22 cellular contexts compared by ENCODE assay signal in the genomic region with DNA sequence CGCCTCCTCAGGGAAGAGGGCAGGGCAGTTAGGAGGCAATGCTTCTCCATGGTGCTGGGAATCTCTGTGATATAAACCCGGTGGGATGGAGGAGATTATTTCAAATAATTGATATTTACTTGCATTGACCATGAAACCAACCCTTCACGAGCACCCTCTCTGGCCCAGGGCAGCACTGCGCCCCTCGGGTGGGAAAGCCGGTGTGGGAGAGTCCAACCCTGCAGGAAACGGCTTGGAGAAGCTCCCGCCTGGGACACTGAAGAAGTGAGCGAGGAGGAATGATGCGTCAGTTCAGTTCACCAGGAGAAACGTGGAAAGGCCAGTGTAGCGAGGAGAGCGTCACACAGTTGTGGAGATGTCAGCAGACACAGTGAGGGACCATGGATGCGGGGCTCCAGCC.
DNase-seq lines count a peak whose midpoint lies in the region; ATAC-seq, FAIRE-seq and TF ChIP-seq lines count a peak whose summit lies in the region.
"Had no signal": no experiment of that assay in that cellular context is flagged by ENCODE, and none has a peak within 500 bp of the region (broad histone marks: within the 10 kb centered on the region; RNA-seq: fewer than 3 reads in every experiment).

No MANE protein-coding gene starts in this region.

- no peak for FAIRE-seq in H54 (lab: Jason Lieb, UNC)
- FAIRE-seq: HepG2 had no signal

- H3K4me1 Mint-ChIP-seq in WTC11 (peaks cover 21% of the 10 kb centered on the region), osteocyte (ENCODE audit: unreplicated experiment) (peaks cover 97% of the 10 kb centered on the region), immature natural killer cell (no peaks in the 10 kb centered on the region)

- 69% methylated on average over 13 of the region's 14 CpGs for WGBS in esophagus muscularis mucosa
- WGBS in upper lobe of left lung, 2 donors = 66 to 71% methylated on average over 14 of the region's 14 CpGs

- ATAC-seq in WTC11 (peak; percentile 45), upper lobe of left lung (ENCODE audit: low FRiP score in 2 of 2) (no peak), GM18517 (IDR thresholded peaks at IDR 0.05; ENCODE audit: unreplicated experiment) (no peak)
- ATAC-seq: activated T-cell treated with anti-CD3 and anti-CD28 coated beads, Interleukin-2, amount 50 U/mL, for 4 hours; effector memory CD8-positive, alpha-beta T cell; HepG2; left colon had no signal

- TF ChIP-seq POLR2A in esophagus muscularis mucosa (IDR thresholded peaks at IDR 0.05; ENCODE audit: low read depth) = no peak
- TF ChIP-seq POLR2A in upper lobe of left lung (IDR thresholded peaks at IDR 0.05) = no peak
- TF ChIP-seq POLR2A in H54 (IDR thresholded peaks at IDR 0.05; ENCODE audit: low read depth, low read length) = no peak

- intact Hi-C loops in esophagus muscularis mucosa (cut with DNase I) = no loop called here

- no peaks in the 10 kb centered on the region for H3K27me3 ChIP-seq in esophagus muscularis mucosa
- no peaks in the 10 kb centered on the region for H3K27me3 ChIP-seq in upper lobe of left lung
- H3K27me3 ChIP-seq: MG63 had no signal

- POLR2A ChIA-PET in WTC11 (lab: Charles Lee) = no interaction called here

- H3K4me1 ChIP-seq in esophagus muscularis mucosa (peaks cover 75 to 96% (median 96%) of the 10 kb centered on the region in 4 donors), upper lobe of left lung (peaks cover 39 to 61% (median 58%) of the 10 kb centered on the region in 4 donors)

- TF ChIP-seq CTCF in WTC11 (IDR thresholded peaks at IDR 0.05) (no peak), esophagus muscularis mucosa (IDR thresholded peaks at IDR 0.05) (no peak), osteocyte (IDR thresholded peaks at IDR 0.05) (no peak), upper lobe of left lung (IDR thresholded peaks at IDR 0.05) (no peak)

- H3K36me3 ChIP-seq in esophagus muscularis mucosa (peaks cover 0 to 7% (median 2%) of the 10 kb centered on the region in 4 donors), upper lobe of left lung (no peaks in the 10 kb centered on the region)
- H3K36me3 ChIP-seq: MG63 had no signal

- H3K4me3 Mint-ChIP-seq in WTC11 (no peak overlapping the region), osteocyte (ENCODE audit: unreplicated experiment) (no peak overlapping the region), immature natural killer cell (no peak overlapping the region)
- H3K4me3 Mint-ChIP-seq: activated naive CD8-positive, alpha-beta T cell; activated T-cell treated with anti-CD3 and anti-CD28 coated beads, Interleukin-2, amount 50 U/mL, for 4 hours; B cell; effector memory CD8-positive, alpha-beta T cell had no signal

- H3K9me3 ChIP-seq in esophagus muscularis mucosa = no peaks in the 10 kb centered on the region
- H3K9me3 ChIP-seq in upper lobe of left lung = no peaks in the 10 kb centered on the region
- H3K9me3 ChIP-seq: MG63 had no signal

- no peak for TF ChIP-seq EP300 in esophagus muscularis mucosa (IDR thresholded peaks at IDR 0.05)
- no peak for TF ChIP-seq EP300 in upper lobe of left lung (IDR thresholded peaks at IDR 0.05)

- H3K36me3 Mint-ChIP-seq in WTC11 (no peaks in the 10 kb centered on the region), osteocyte (ENCODE audit: unreplicated experiment) (peaks cover 42% of the 10 kb centered on the region), immature natural killer cell (no peaks in the 10 kb centered on the region)
- H3K36me3 Mint-ChIP-seq: activated naive CD8-positive, alpha-beta T cell had no signal

- CTCF ChIA-PET in WTC11 (lab: Charles Lee) = interaction anchor here (0.9 to 1.2 kb wide), 2 partner anchors 37 to 117 kb away, joined by 3 read pairs; no protein-coding TSS in a partner anchor

- peak overlapping the region; percentile 49 for H3K27ac Mint-ChIP-seq in WTC11
- H3K27ac Mint-ChIP-seq in osteocyte (ENCODE audit: unreplicated experiment) = peak overlapping the region; percentile 98
- H3K27ac Mint-ChIP-seq in immature natural killer cell = no peak overlapping the region
- H3K27ac Mint-ChIP-seq: activated naive CD8-positive, alpha-beta T cell; B cell; effector memory CD8-positive, alpha-beta T cell had no signal

- no peaks in the 10 kb centered on the region for H3K27me3 Mint-ChIP-seq in WTC11 (ENCODE audit: low read depth)
- H3K27me3 Mint-ChIP-seq in osteocyte (ENCODE audit: unreplicated experiment) = no peaks in the 10 kb centered on the region
- peaks cover 3 to 15% (median 14%) of the 10 kb centered on the region in 3 donors for H3K27me3 Mint-ChIP-seq in immature natural killer cell (ENCODE audit: low read depth in 3 of 3)

- no peak overlapping the region for H3K4me3 ChIP-seq in esophagus muscularis mucosa
- H3K4me3 ChIP-seq in upper lobe of left lung = no peak overlapping the region
- H3K4me3 ChIP-seq: MG63 had no signal

- H3K9me3 Mint-ChIP-seq in WTC11 (no peaks in the 10 kb centered on the region), osteocyte (ENCODE audit: unreplicated experiment) (no peaks in the 10 kb centered on the region), immature natural killer cell (no peaks in the 10 kb centered on the region)
- H3K9me3 Mint-ChIP-seq: activated T-cell treated with anti-CD3 and anti-CD28 coated beads, Interleukin-2, amount 50 U/mL, for 4 hours; effector memory CD8-positive, alpha-beta T cell had no signal

- peak overlapping the region; percentile 80 to 95 (median 90) for H3K27ac ChIP-seq in esophagus muscularis mucosa (replicated peaks in 1 of 4)
- peak overlapping the region; percentile 33 to 79 (median 70) for H3K27ac ChIP-seq in upper lobe of left lung
- H3K27ac ChIP-seq: VCaP had no signal

- DNase-seq in WTC11 (ENCODE audit: low spot score) = no peak
- DNase-seq in esophagus muscularis mucosa (ENCODE audit: extremely low spot score) = no peak
- no peak for DNase-seq in osteocyte (ENCODE audit: extremely low spot score, unreplicated experiment)
- DNase-seq in upper lobe of left lung = no peak
- no peak for DNase-seq in immature natural killer cell
- DNase-seq in H54 (ENCODE audit: insufficient read length, low spot score) = no peak
- DNase-seq: activated CD4-positive, alpha-beta T cell treated with anti-CD3 and anti-CD28 coated beads, Interleukin-2, amount 50 U/mL, for 48 hours; activated T-cell treated with anti-CD3 and anti-CD28 coated beads, Interleukin-2, amount 50 U/mL, for 4 hours; effector memory CD8-positive, alpha-beta T cell; left colon; MG63; NCI-H1930; NK-92 treated with Interleukin-12 subunit alpha and Interleukin-12 subunit beta, amount 100 ng/mL, for 24 hours; posterior cingulate gyrus; RPMI8226; stimulated activated naive CD4-positive, alpha-beta T cell; T-helper 1 cell had no signal

TF ChIP-seq in WTC11, 78 proteins besides CTCF, POLR2A, EP300 and RAD21:
- no peak for TF ChIP-seq ZNF232 (CRISPR knock-in tag; IDR thresholded peaks at IDR 0.05)
- TF ChIP-seq ZNF396 (CRISPR knock-in tag; IDR thresholded peaks at IDR 0.05; ENCODE audit: borderline replicate concordance) = no peak
- TF ChIP-seq IRF2 (CRISPR knock-in tag; IDR thresholded peaks at IDR 0.05; ENCODE audit: borderline replicate concordance, low read depth) = no peak
- TF ChIP-seq KAT7 (CRISPR knock-in tag; IDR thresholded peaks at IDR 0.05; ENCODE audit: borderline replicate concordance) = no peak
- TF ChIP-seq NR1H2 (CRISPR knock-in tag; IDR thresholded peaks at IDR 0.05) = no peak
- TF ChIP-seq, protein P1, sequence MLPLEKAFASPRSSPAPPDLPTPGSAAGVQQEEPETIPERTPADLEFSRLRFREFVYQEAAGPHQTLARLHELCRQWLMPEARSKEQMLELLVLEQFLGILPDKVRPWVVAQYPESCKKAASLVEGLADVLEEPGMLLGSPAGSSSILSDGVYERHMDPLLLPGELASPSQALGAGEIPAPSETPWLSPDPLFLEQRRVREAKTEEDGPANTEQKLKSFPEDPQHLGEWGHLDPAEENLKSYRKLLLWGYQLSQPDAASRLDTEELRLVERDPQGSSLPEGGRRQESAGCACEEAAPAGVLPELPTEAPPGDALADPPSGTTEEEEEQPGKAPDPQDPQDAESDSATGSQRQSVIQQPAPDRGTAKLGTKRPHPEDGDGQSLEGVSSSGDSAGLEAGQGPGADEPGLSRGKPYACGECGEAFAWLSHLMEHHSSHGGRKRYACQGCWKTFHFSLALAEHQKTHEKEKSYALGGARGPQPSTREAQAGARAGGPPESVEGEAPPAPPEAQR (CRISPR knock-in tag; IDR thresholded peaks at IDR 0.05) = no peak
- TF ChIP-seq, protein P2, sequence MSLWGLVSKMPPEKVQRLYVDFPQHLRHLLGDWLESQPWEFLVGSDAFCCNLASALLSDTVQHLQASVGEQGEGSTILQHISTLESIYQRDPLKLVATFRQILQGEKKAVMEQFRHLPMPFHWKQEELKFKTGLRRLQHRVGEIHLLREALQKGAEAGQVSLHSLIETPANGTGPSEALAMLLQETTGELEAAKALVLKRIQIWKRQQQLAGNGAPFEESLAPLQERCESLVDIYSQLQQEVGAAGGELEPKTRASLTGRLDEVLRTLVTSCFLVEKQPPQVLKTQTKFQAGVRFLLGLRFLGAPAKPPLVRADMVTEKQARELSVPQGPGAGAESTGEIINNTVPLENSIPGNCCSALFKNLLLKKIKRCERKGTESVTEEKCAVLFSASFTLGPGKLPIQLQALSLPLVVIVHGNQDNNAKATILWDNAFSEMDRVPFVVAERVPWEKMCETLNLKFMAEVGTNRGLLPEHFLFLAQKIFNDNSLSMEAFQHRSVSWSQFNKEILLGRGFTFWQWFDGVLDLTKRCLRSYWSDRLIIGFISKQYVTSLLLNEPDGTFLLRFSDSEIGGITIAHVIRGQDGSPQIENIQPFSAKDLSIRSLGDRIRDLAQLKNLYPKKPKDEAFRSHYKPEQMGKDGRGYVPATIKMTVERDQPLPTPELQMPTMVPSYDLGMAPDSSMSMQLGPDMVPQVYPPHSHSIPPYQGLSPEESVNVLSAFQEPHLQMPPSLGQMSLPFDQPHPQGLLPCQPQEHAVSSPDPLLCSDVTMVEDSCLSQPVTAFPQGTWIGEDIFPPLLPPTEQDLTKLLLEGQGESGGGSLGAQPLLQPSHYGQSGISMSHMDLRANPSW (CRISPR knock-in tag; conservative IDR thresholded peaks at IDR 0.05; ENCODE audit: low read depth) = no peak

Comparison
In these comparisons a context has a peak if more than half of its experiments do, and no peak if none do; other contexts are left out.
1. H3K27ac Mint-ChIP-seq: peak in WTC11 (single experiment) and osteocyte (single experiment); none in immature natural killer cell (0 of 6).